ENCODE assay signal across 16 cellular contexts in genomic region chr2:171669121-171669520, GRCh38. TPM values are rescaled to one million over a fixed set of nuclear protein-coding genes. Genes with fewer than 3 reads are reported as not detected.
DNase-seq lines count a peak whose midpoint lies in the region; ATAC-seq lines count a peak whose summit lies in the region.
"Had no signal": no experiment of that assay in that cellular context is flagged by ENCODE, and none has a peak within 500 bp of the region (broad histone marks: within the 10 kb centered on the region; RNA-seq: fewer than 3 reads in every experiment).

No MANE protein-coding gene starts in this region.

- intact Hi-C loops in head of caudate nucleus (cut with DNase I) = no loop called here

- DNase-seq in Ammon's horn (ENCODE audit: low spot score) = peak; percentile 82
- DNase-seq in amygdala (lab: John Stamatoyannopoulos, UW) = peak in 31 of 56 donors; percentile 2 to 84 (median 21)
- DNase-seq in head of caudate nucleus = peak in 31 of 42 donors; percentile 4 to 78 (median 41)
- DNase-seq in nucleus accumbens (lab: John Stamatoyannopoulos, UW) = peak in 36 of 56 donors; percentile 1 to 64 (median 26)
- DNase-seq in dedifferentiated amniotic fluid mesenchymal stem cell (ENCODE audit: extremely low spot score) = no peak
- no peak for DNase-seq in H4 (ENCODE audit: low spot score)
- DNase-seq in ureter (ENCODE audit: low spot score) = no peak
- DNase-seq: Calu3; CD8-positive, alpha-beta T cell; GF-D8; NCI-H1092 treated with DMSO at 0.1 percent for 48 hours; NCI-H146; NCI-H510A treated with DMSO at 0.1 percent for 48 hours; SIG-M5 had no signal

- ATAC-seq in HG02798 (IDR thresholded peaks at IDR 0.05; ENCODE audit: poor library complexity, unreplicated experiment) = no peak
- ATAC-seq: CD8-positive, alpha-beta T cell; HCT116 had no signal

RNA-seq across cellular contexts. Expression of gene DYNC1I2, which starts 18.1 kb away (rescaled TPM):
- 65.9 and 72.6 TPM in 2 replicates for total RNA-seq in H4 (2014; rRNA removed; shearing (Covaris generic))
- 97.6 TPM for total RNA-seq in ureter

Comparison
In these comparisons a context has a peak if more than half of its experiments do, and no peak if none do; other contexts are left out.
1. DNase-seq: peak in Ammon's horn (single experiment), amygdala (31 of 56), head of caudate nucleus (31 of 42) and nucleus accumbens (36 of 56); none in dedifferentiated amniotic fluid mesenchymal stem cell (single experiment), H4 (single experiment) and ureter (single experiment).